ENCODE assay signal across 1 cellular context in the genomic region with DNA sequence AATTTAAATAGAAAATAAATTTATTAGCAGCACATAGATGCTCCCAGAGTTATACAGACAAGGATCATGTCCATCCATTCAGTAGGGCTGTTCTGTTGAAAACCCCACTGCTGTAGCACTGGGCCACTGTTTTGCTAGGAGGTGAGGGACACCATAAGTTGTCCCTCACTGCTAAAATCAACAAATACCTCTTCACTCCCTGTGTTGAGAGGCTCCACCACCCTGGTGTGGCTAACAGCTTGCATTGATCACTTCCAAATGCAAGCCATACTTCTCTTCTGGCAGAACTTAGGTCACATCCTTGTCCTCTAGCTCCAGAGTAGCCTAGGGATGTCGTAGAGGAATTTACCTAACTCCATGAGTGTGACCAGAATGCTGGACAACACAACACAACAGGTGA.
TF ChIP-seq lines count a peak whose summit lies in the region.

No MANE protein-coding gene starts in this region.

TF ChIP-seq in IMR-90, 13 proteins besides CTCF, POLR2A, EP300 and RAD21:
- TF ChIP-seq, protein P1, sequence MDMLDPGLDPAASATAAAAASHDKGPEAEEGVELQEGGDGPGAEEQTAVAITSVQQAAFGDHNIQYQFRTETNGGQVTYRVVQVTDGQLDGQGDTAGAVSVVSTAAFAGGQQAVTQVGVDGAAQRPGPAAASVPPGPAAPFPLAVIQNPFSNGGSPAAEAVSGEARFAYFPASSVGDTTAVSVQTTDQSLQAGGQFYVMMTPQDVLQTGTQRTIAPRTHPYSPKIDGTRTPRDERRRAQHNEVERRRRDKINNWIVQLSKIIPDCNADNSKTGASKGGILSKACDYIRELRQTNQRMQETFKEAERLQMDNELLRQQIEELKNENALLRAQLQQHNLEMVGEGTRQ (IDR thresholded peaks at IDR 0.05; ENCODE audit: low read depth, low read length): no peak
- TF ChIP-seq MAZ (IDR thresholded peaks at IDR 0.05; ENCODE audit: borderline replicate concordance, low read depth, low read length): no peak
- TF ChIP-seq RFX5 (IDR thresholded peaks at IDR 0.05; ENCODE audit: low read depth, low read length): no peak
- TF ChIP-seq MXI1 (IDR thresholded peaks at IDR 0.05; ENCODE audit: borderline replicate concordance, low read depth, low read length): no peak
- no peak for TF ChIP-seq MAFK (IDR thresholded peaks at IDR 0.05; ENCODE audit: low read depth, low read length)
- no peak for TF ChIP-seq BHLHE40 (IDR thresholded peaks at IDR 0.05; ENCODE audit: low read depth, low read length)
- TF ChIP-seq CEBPB (IDR thresholded peaks at IDR 0.05; ENCODE audit: low read depth, low read length): no peak
- TF ChIP-seq FOS (IDR thresholded peaks at IDR 0.05; ENCODE audit: low read depth, low read length): no peak
- no peak for TF ChIP-seq SMC3 (IDR thresholded peaks at IDR 0.05; ENCODE audit: low read depth, low read length)
- no peak for TF ChIP-seq RCOR1 (IDR thresholded peaks at IDR 0.05; ENCODE audit: insufficient replicate concordance, low read length)
- no peak for TF ChIP-seq NFE2L2 (IDR thresholded peaks at IDR 0.05; ENCODE audit: low read depth, low read length)
- no peak for TF ChIP-seq ELK1 (IDR thresholded peaks at IDR 0.05; ENCODE audit: borderline replicate concordance, low read depth, low read length)
